ENCODE assay signal across 17 cellular contexts in the genomic region with DNA sequence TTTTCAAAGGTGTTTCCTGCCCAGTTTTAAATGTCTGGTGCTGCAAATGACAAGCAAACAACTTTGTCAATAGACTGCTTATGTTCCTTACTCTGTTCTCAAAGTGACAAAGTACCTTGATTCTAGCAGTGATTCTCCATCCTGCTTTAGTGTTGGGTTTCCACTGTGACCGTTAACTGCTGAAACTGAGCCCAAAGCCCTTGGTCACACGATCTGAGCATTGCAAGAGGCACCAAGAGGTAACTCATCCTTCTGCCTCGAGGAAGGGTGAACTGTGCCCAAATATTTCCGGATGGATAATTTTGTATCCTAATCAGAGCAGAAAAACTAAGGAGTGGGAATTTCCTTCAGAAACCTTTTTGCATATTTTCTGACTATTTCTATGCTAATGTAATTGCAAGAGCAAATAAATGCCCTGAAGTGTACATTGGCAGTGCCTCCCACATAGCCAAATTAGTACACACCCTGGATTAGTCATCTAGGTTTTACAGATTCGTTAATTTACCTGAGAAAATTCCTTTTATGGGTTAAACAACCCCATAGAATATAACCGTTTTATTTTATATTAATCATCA. TPM values are rescaled to one million over a fixed set of nuclear protein-coding genes. Genes with fewer than 3 reads are reported as not detected.
DNase-seq lines count a peak whose midpoint lies in the region; ATAC-seq and TF ChIP-seq lines count a peak whose summit lies in the region.
"Had no signal": no experiment of that assay in that cellular context is flagged by ENCODE, and none has a peak within 500 bp of the region (broad histone marks: within the 10 kb centered on the region; RNA-seq: fewer than 3 reads in every experiment).

No MANE protein-coding gene starts in this region.

- H3K4me1 ChIP-seq in osteoblast (ENCODE audit: insufficient read depth, low read length), result no peaks in the 10 kb centered on the region

- no peaks in the 10 kb centered on the region for H3K27me3 Mint-ChIP-seq in endothelial cell (ENCODE audit: unreplicated experiment)

- no peaks in the 10 kb centered on the region for H4K20me1 ChIP-seq in osteoblast (ENCODE audit: insufficient read depth, low read length)

- H3K36me3 ChIP-seq in osteoblast (ENCODE audit: insufficient read depth, low read length), result no peaks in the 10 kb centered on the region

- POLR2A ChIA-PET in HEK293T (lab: Yijun Ruan, JAX), result no interaction called here

- ATAC-seq in esophagus mucosa, result peak; percentile 67
- ATAC-seq: CD8-positive, alpha-beta T cell had no signal

- no peak overlapping the region for H3K27ac Mint-ChIP-seq in endothelial cell (ENCODE audit: unreplicated experiment)
- H3K27ac Mint-ChIP-seq: CD8-positive, alpha-beta T cell had no signal

- no peaks in the 10 kb centered on the region for H3K4me1 Mint-ChIP-seq in endothelial cell (ENCODE audit: unreplicated experiment)

- H3K4me2 ChIP-seq in osteoblast (ENCODE audit: insufficient read depth, low read length), result no peak overlapping the region
- H3K4me2 ChIP-seq: KMS-11 had no signal

- DNase-seq in NCI-H2029 treated with DMSO at 0.1 percent for 48 hours (lab: John Stamatoyannopoulos, UW), result peak; percentile 3
- no peak for DNase-seq in NCI-H2029 (lab: John Stamatoyannopoulos, UW)
- DNase-seq in NCI-H2196 treated with DMSO at 0.1 percent for 48 hours (lab: John Stamatoyannopoulos, UW; ENCODE audit: unreplicated experiment), result peak; percentile 57
- peak; percentile 32 for DNase-seq in osteoblast (ENCODE audit: insufficient read length, low spot score, missing footprints)
- no peak for DNase-seq in endothelial cell (ENCODE audit: low spot score)
- DNase-seq in HEK293T (ENCODE audit: extremely low spot score), result no peak
- no peak for DNase-seq in RKO (ENCODE audit: low spot score)
- DNase-seq: CD8-positive, alpha-beta T cell; GF-D8; MM.1S; NCI-H1417 treated with DMSO at 0.1 percent for 48 hours; NCI-H510A; NK-92 treated with Interleukin-12 subunit alpha and Interleukin-12 subunit beta, amount 100 ng/mL, for 24 hours; OCI-M1 had no signal

- H3K9me3 ChIP-seq in osteoblast (ENCODE audit: low read depth, low read length), result no peaks in the 10 kb centered on the region

- CTCF ChIA-PET in HEK293T (lab: Yijun Ruan, JAX), result no interaction called here

- H3K4me3 Mint-ChIP-seq in endothelial cell (ENCODE audit: unreplicated experiment), result no peak overlapping the region
- H3K4me3 Mint-ChIP-seq: CD8-positive, alpha-beta T cell had no signal

- H3K27ac ChIP-seq in osteoblast (ENCODE audit: low read depth, low read length), result no peak overlapping the region
- H3K27ac ChIP-seq: 22Rv1, KMS-11 had no signal

- H3K36me3 Mint-ChIP-seq in endothelial cell (ENCODE audit: low read depth, unreplicated experiment), result no peaks in the 10 kb centered on the region
- H3K36me3 Mint-ChIP-seq: CD8-positive, alpha-beta T cell had no signal

- H3K79me2 ChIP-seq in osteoblast (ENCODE audit: insufficient read depth, low read length), result no peaks in the 10 kb centered on the region

- peaks cover 4% of the 10 kb centered on the region for H3K27me3 ChIP-seq in osteoblast (ENCODE audit: insufficient read depth, low read length)

- no peak overlapping the region for H2AFZ ChIP-seq in osteoblast (ENCODE audit: low read length)

- no peak overlapping the region for H3K4me3 ChIP-seq in osteoblast (ENCODE audit: insufficient read depth, low read length)

- H3K9me3 Mint-ChIP-seq in endothelial cell (ENCODE audit: unreplicated experiment), result no peaks in the 10 kb centered on the region
- H3K9me3 Mint-ChIP-seq: CD8-positive, alpha-beta T cell had no signal

- TF ChIP-seq CTCF in osteoblast (IDR thresholded peaks at IDR 0.05; ENCODE audit: extremely low read depth, low read depth, low read length) (no peak), endothelial cell (IDR thresholded peaks at IDR 0.05; ENCODE audit: unreplicated experiment) (no peak)

TF ChIP-seq in HEK293T, 16 proteins besides CTCF, POLR2A, EP300 and RAD21:
- no peak for TF ChIP-seq NFRKB (IDR thresholded peaks at IDR 0.05)
- TF ChIP-seq FOXK2 (IDR thresholded peaks at IDR 0.05), result no peak

RNA-seq across cellular contexts. Expression of a gene that starts 31.6 kb away (rescaled TPM):
- 92.0 TPM for total RNA-seq in esophagus mucosa
- total RNA-seq in osteoblast, result 10.9 and 17.4 TPM in 2 replicates
- total RNA-seq in endothelial cell (ENCODE audit: unreplicated experiment), result 46.6 TPM

Comparison
In these comparisons a context has a peak if more than half of its experiments do, and no peak if none do; other contexts are left out.
1. DNase-seq: peak in NCI-H2029 treated with DMSO at 0.1 percent for 48 hours (single experiment), NCI-H2196 treated with DMSO at 0.1 percent for 48 hours (single experiment) and osteoblast (single experiment); none in NCI-H2029 (single experiment), endothelial cell (single experiment), HEK293T (single experiment) and RKO (single experiment).